19 cellular contexts compared by ENCODE assay signal in the genomic region with DNA sequence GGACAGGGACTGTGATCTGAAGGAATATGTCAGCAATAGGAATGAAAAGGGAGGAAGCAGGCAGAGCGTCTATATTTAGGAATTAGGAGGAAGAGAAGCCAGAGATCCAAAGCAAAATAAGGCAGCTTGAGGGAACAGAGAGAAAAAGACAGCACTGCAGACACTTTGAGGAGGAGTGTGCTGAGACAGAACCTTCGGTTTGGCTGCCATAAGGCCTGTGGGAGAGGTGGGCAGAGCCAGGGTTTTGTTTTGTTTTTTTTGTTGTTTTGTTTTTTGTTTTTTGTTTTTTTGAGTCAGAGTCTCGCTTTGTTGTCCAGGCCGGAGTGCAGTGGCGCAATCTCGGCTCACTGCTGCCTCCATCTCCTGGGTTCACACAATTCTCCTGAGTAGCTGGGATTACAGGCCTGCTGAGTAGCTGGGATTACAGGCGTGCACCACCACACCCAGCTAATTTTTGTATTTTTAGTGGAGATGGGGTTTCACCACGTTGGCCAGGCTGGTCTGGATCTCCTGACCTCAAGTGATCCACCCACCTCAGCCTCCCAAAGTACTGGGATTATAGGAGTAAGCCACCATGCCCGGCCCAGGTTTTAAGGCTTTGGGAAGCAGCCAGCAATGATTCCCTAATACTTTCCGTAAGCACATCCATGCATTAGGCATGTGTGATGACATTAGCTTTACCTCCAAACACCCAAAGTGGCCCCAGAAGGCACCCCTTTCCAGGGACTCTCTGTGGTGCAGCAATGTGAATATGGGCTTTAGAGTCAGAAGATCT.
A peak's percentile ranks its signal among the peaks of the same experiment; 100 is the strongest.
DNase-seq lines count a peak whose midpoint lies in the region; ATAC-seq and TF ChIP-seq lines count a peak whose summit lies in the region.
"Had no signal": no experiment of that assay in that cellular context is flagged by ENCODE, and none has a peak within 500 bp of the region (broad histone marks: within the 10 kb centered on the region; RNA-seq: fewer than 3 reads in every experiment).

No MANE protein-coding gene starts in this region.

- H3K4me3 ChIP-seq in cardiac muscle cell (no peak overlapping the region), sigmoid colon (no peak overlapping the region), vagina (no peak overlapping the region)
- H3K4me3 ChIP-seq: pancreas, SK-N-MC had no signal

- no peak for TF ChIP-seq EP300 in sigmoid colon (IDR thresholded peaks at IDR 0.05)

- H3K4me1 ChIP-seq in cardiac muscle cell (ENCODE audit: low read depth) (peaks cover 41% of the 10 kb centered on the region), sigmoid colon (peaks cover 0 to 45% (median 23%) of the 10 kb centered on the region in 4 donors), vagina (peaks cover 42% of the 10 kb centered on the region)

- H3K27ac ChIP-seq in cardiac muscle cell (peak overlapping the region; percentile 80), layer of hippocampus (ENCODE audit: low read depth, low read length) (peak overlapping the region; percentile 38), sigmoid colon (peak overlapping the region; percentile 69 to 78 (median 76)), vagina (peak overlapping the region; percentile 82)
- H3K27ac ChIP-seq: pancreas, SK-N-MC had no signal

- H3K9me3 ChIP-seq in cardiac muscle cell (ENCODE audit: low read depth) (no peaks in the 10 kb centered on the region), sigmoid colon (no peaks in the 10 kb centered on the region), vagina (peaks cover 6% of the 10 kb centered on the region)
- H3K9me3 ChIP-seq: pancreas had no signal

- 84 to 86% methylated on average over 10 of the region's 10 CpGs for WGBS in sigmoid colon, 2 donors

- TF ChIP-seq POLR2A in sigmoid colon (IDR thresholded peaks at IDR 0.05): no peak
- TF ChIP-seq POLR2A in vagina (IDR thresholded peaks at IDR 0.05): no peak

- TF ChIP-seq CTCF in cardiac muscle cell (IDR thresholded peaks at IDR 0.05; ENCODE audit: low read depth, low read length): no peak
- TF ChIP-seq CTCF in sigmoid colon (IDR thresholded peaks at IDR 0.05): no peak
- TF ChIP-seq CTCF in vagina (IDR thresholded peaks at IDR 0.05): no peak

- no peaks in the 10 kb centered on the region for H3K36me3 ChIP-seq in cardiac muscle cell
- no peaks in the 10 kb centered on the region for H3K36me3 ChIP-seq in sigmoid colon
- no peaks in the 10 kb centered on the region for H3K36me3 ChIP-seq in vagina
- H3K36me3 ChIP-seq: pancreas had no signal

- no peaks in the 10 kb centered on the region for H3K27me3 ChIP-seq in cardiac muscle cell
- no peaks in the 10 kb centered on the region for H3K27me3 ChIP-seq in layer of hippocampus (ENCODE audit: control insufficient read depth, insufficient read depth, low read length)
- no peaks in the 10 kb centered on the region for H3K27me3 ChIP-seq in sigmoid colon
- no peaks in the 10 kb centered on the region for H3K27me3 ChIP-seq in vagina
- H3K27me3 ChIP-seq: pancreas had no signal

- ATAC-seq in HG02870 (IDR thresholded peaks at IDR 0.05; ENCODE audit: unreplicated experiment): no peak
- ATAC-seq: HCT116, pancreas, PC-3 had no signal

- intact Hi-C loops in cardiac septum (cut with DNase I) (loop anchor here (5.0 kb wide), 1 partner anchor 43 kb away; no protein-coding TSS in a partner anchor), sigmoid colon (cut with DNase I) (no loop called here), vagina (cut with DNase I) (no loop called here)

- DNase-seq in cardiac muscle cell (ENCODE audit: low read depth in 1 of 2, low spot score in 1 of 2) (no peak), cardiac septum (ENCODE audit: low spot score) (no peak), sigmoid colon (no peak), vagina (ENCODE audit: extremely low spot score in 2 of 2) (peak in 1 of 2 donors; percentile 84), NCI-H510A (lab: John Stamatoyannopoulos, UW) (no peak)
- no peak for DNase-seq in stimulated activated CD4-positive, alpha-beta T cell treated with anti-CD3 and anti-CD28 coated beads, Interleukin-12 subunit alpha, Interleukin-12 subunit beta, amount 100 ng/mL, for 4 hours
- DNase-seq: activated CD4-positive, alpha-beta T cell treated with anti-CD3 and anti-CD28 coated beads for 4 hours; activated naive CD8-positive, alpha-beta T cell treated with anti-CD3 and anti-CD28 coated beads for 36 hours; activated T-cell treated with anti-CD3 and anti-CD28 coated beads for 4 hours; central memory CD4-positive, alpha-beta T cell; EL; NCI-H2029; NCI-H526; PC-3 had no signal
